1 cellular context compared by ENCODE assay signal in genomic region chr3:129106866-129107565, GRCh38.
TF ChIP-seq lines count a peak whose summit lies in the region.

No MANE protein-coding gene starts in this region.

TF ChIP-seq in IMR-90, 13 proteins besides CTCF, POLR2A, EP300 and RAD21:
- TF ChIP-seq MAZ (IDR thresholded peaks at IDR 0.05; ENCODE audit: borderline replicate concordance, low read depth, low read length), result no peak
- no peak for TF ChIP-seq MAFK (IDR thresholded peaks at IDR 0.05; ENCODE audit: low read depth, low read length)
- no peak for TF ChIP-seq NFE2L2 (IDR thresholded peaks at IDR 0.05; ENCODE audit: low read depth, low read length)
- no peak for TF ChIP-seq CHD1 (IDR thresholded peaks at IDR 0.05; ENCODE audit: low read depth, low read length)
- TF ChIP-seq MXI1 (IDR thresholded peaks at IDR 0.05; ENCODE audit: borderline replicate concordance, low read depth, low read length), result no peak
- TF ChIP-seq FOS (IDR thresholded peaks at IDR 0.05; ENCODE audit: low read depth, low read length), result no peak
- no peak for TF ChIP-seq RFX5 (IDR thresholded peaks at IDR 0.05; ENCODE audit: low read depth, low read length)
- TF ChIP-seq SMC3 (IDR thresholded peaks at IDR 0.05; ENCODE audit: low read depth, low read length), result no peak
